2 cellular contexts compared by ENCODE assay signal in genomic region chr16:1960665-1961630, GRCh38.
TF ChIP-seq lines count a peak whose summit lies in the region.

No MANE protein-coding gene starts in this region.

TF ChIP-seq in HEK293, 187 proteins besides CTCF, POLR2A, EP300 and RAD21 (continued from another document and continues in another):
- no peak; the same call in 1 of the 2 replicates for TF ChIP-seq PRDM4 (tag by site-specific recombination; IDR thresholded peaks at IDR 0.05)
- no peak for TF ChIP-seq ATF2 (tag by site-specific recombination; IDR thresholded peaks at IDR 0.05; ENCODE audit: low read depth)
- TF ChIP-seq ZNF266 (tag by site-specific recombination; IDR thresholded peaks at IDR 0.05; ENCODE audit: low read depth) = no peak
- no peak for TF ChIP-seq ZNF513 (tag by site-specific recombination; IDR thresholded peaks at IDR 0.05)
- no peak for TF ChIP-seq ZNF140 (tag by site-specific recombination; IDR thresholded peaks at IDR 0.05)
- 0 out of 2 replicates have a peak, but pooled peaks have one; percentile 27 for TF ChIP-seq OVOL3 (tag by site-specific recombination; IDR thresholded peaks at IDR 0.05)
- TF ChIP-seq REPIN1 (tag by site-specific recombination; IDR thresholded peaks at IDR 0.05; ENCODE audit: low read depth) = 0 out of 2 replicates have a peak, but pooled peaks have one; percentile 46
- TF ChIP-seq ZNF558 (tag by site-specific recombination; IDR thresholded peaks at IDR 0.05) = no peak
- no peak for TF ChIP-seq INSM2 (tag by site-specific recombination; IDR thresholded peaks at IDR 0.05)
- TF ChIP-seq ZNF549 (tag by site-specific recombination; IDR thresholded peaks at IDR 0.05) = no peak
- peak; percentile 92 for TF ChIP-seq ZNF2 (tag by site-specific recombination; IDR thresholded peaks at IDR 0.05)
- no peak for TF ChIP-seq ZNF155 (tag by site-specific recombination; IDR thresholded peaks at IDR 0.05)
- TF ChIP-seq YY1 (tag by site-specific recombination; IDR thresholded peaks at IDR 0.05) = no peak
- peak; percentile 57 for TF ChIP-seq ZNF596 (tag by site-specific recombination; IDR thresholded peaks at IDR 0.05)
- no peak; the same call in 1 of the 2 replicates for TF ChIP-seq GLIS1 (tag by site-specific recombination; IDR thresholded peaks at IDR 0.05)
- no peak for TF ChIP-seq ZNF133 (tag by site-specific recombination; IDR thresholded peaks at IDR 0.05)
- TF ChIP-seq ZBTB26 (tag by site-specific recombination; optimal IDR thresholded peaks at IDR 0.05) = peak; percentile 27
- TF ChIP-seq AEBP2 (tag by site-specific recombination; IDR thresholded peaks at IDR 0.05; ENCODE audit: borderline replicate concordance) = no peak
- peak; percentile 94 for TF ChIP-seq ZFP37 (tag by site-specific recombination; IDR thresholded peaks at IDR 0.05)
- TF ChIP-seq ZNF585B (tag by site-specific recombination; IDR thresholded peaks at IDR 0.05) = no peak

TF ChIP-seq in GM12878, 131 proteins besides CTCF, POLR2A, EP300 and RAD21 (continued from another document and continues in another):
- TF ChIP-seq ATF3 (IDR thresholded peaks at IDR 0.05; ENCODE audit: borderline replicate concordance, extremely low read depth, low read depth, low read length) (no peak), TAF1 (IDR thresholded peaks at IDR 0.05; ENCODE audit: borderline replicate concordance, low read depth, low read length) (no peak), PAX5 (IDR thresholded peaks at IDR 0.05; ENCODE audit: borderline replicate concordance, low read depth, low read length) (peak; percentile 50; the same call in 1 of the 2 replicates), ZZZ3 (IDR thresholded peaks at IDR 0.05; ENCODE audit: control insufficient read depth, insufficient read length, low read depth) (no peak), STAT3 (IDR thresholded peaks at IDR 0.05; ENCODE audit: low read depth, low read length) (no peak), PKNOX1 (IDR thresholded peaks at IDR 0.05) (no peak), POLR2AphosphoS5 (IDR thresholded peaks at IDR 0.05; ENCODE audit: low read length) (peak; percentile 95), ZBTB4 (CRISPR knock-in tag; IDR thresholded peaks at IDR 0.05) (0 out of 2 replicates have a peak, but pooled peaks have one; percentile 24), MYC (IDR thresholded peaks at IDR 0.05; ENCODE audit: insufficient read depth, insufficient read length, insufficient replicate concordance, low read length, severe bottlenecking) (no peak), CBFB (IDR thresholded peaks at IDR 0.05; ENCODE audit: low read depth) (peak; percentile 4; the same call in 1 of the 2 replicates), CREM (IDR thresholded peaks at IDR 0.05; ENCODE audit: low read depth) (no peak), HDAC2 (IDR thresholded peaks at IDR 0.05) (no peak), DPF2 (IDR thresholded peaks at IDR 0.05) (no peak), SUZ12 (IDR thresholded peaks at IDR 0.05; ENCODE audit: unreplicated experiment) (no peak), GATAD2B (conservative IDR thresholded peaks at IDR 0.05; ENCODE audit: low read depth) (no peak), MEF2B (IDR thresholded peaks at IDR 0.05; ENCODE audit: partially characterized antibody, poor library complexity, severe bottlenecking) (no peak), PBX3 (IDR thresholded peaks at IDR 0.05; ENCODE audit: insufficient replicate concordance, low read depth, low read length) (peak; percentile 10), NBN (IDR thresholded peaks at IDR 0.05) (no peak), BCL3 (IDR thresholded peaks at IDR 0.05; ENCODE audit: borderline replicate concordance, insufficient read depth, low read depth, low read length, poor library complexity, severe bottlenecking) (peak; percentile 65), SMARCA5 (IDR thresholded peaks at IDR 0.05) (no peak), SMAD1 (IDR thresholded peaks at IDR 0.05; ENCODE audit: low read depth, partially characterized antibody) (no peak), HSF1 (IDR thresholded peaks at IDR 0.05; ENCODE audit: low read depth, low read length) (no peak), HDGF (IDR thresholded peaks at IDR 0.05) (no peak), FOXK2 (IDR thresholded peaks at IDR 0.05) (no peak), RELB (IDR thresholded peaks at IDR 0.05; ENCODE audit: low read depth) (no peak), ATF2 (IDR thresholded peaks at IDR 0.05; ENCODE audit: low read length) (peak; percentile 73; the same call in 1 of the 2 replicates), NR2C2 (IDR thresholded peaks at IDR 0.05; ENCODE audit: borderline replicate concordance, control insufficient read depth, insufficient read length, low read depth) (no peak), KDM1A (IDR thresholded peaks at IDR 0.05; ENCODE audit: borderline replicate concordance) (no peak), HCFC1 (IDR thresholded peaks at IDR 0.05; ENCODE audit: low read length) (no peak), CEBPB (IDR thresholded peaks at IDR 0.05; ENCODE audit: borderline replicate concordance in 1 of 2, low read depth in 2 of 2, low read length in 2 of 2) (no peak), BCL11A (IDR thresholded peaks at IDR 0.05; ENCODE audit: low read depth, low read length) (peak; percentile 7; the same call in 1 of the 2 replicates), SREBF1 (IDR thresholded peaks at IDR 0.05; ENCODE audit: low read length) (no peak), HDAC6 (IDR thresholded peaks at IDR 0.05; ENCODE audit: unreplicated experiment) (no peak), PRDM15 (CRISPR knock-in tag; IDR thresholded peaks at IDR 0.05) (no peak), ZNF384 (IDR thresholded peaks at IDR 0.05; ENCODE audit: borderline replicate concordance, low read depth, low read length) (no peak), MAX (IDR thresholded peaks at IDR 0.05; ENCODE audit: low read depth, low read length) (no peak), YBX1 (IDR thresholded peaks at IDR 0.05) (no peak)
